ENCODE assay signal across 6 cellular contexts in the genomic region with DNA sequence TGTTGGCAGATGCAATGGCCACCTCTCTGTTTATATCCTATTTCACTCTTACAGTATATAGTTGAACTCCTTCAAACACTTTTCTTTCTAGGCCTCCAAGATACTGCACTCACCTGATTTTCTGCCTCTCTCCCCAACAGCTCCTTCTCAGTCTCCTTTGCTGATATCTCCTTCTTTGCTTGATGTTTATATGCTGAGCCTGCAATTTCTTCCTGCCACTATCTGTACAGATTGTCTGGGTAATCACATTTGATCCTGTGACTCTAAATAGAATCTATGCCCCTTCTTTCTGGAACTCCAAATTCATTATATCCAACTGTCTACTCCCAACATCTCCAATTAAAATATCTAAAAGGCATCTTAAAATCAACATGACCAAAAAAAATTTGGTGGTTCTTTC.
"Had no signal": no experiment of that assay in that cellular context is flagged by ENCODE, and none has a peak within 500 bp of the region (broad histone marks: within the 10 kb centered on the region; RNA-seq: fewer than 3 reads in every experiment).

No MANE protein-coding gene starts in this region.

- FAIRE-seq: HTR-8/SVneo had no signal

- H3K9ac ChIP-seq: KMS-11 had no signal

- H3K4me2 ChIP-seq: KMS-11 had no signal

- H3K27ac ChIP-seq: HL-60, KMS-11 had no signal

- DNase-seq: Karpas-422, KBM-7, KG1 had no signal
